In the genomic region with DNA sequence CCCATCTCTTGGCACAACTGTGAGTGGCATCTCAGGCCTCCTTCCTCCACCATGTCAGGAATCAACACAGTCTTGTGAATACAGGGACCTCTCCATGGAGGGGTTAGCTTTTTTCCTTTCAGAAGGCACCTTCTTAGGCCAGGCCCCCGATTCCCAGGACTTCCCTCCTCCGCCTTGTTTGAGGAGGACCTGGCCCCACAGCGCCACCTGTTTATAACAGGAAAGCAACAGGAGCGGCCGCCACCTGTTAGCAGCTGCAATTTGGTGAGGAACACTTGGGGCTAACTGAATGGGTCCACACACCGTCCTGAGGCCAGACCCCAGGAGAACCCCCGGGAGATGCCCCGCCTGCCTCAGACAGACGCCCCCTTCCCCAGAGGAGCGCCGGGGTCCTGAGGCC, we compare ENCODE assay signal across 1 cellular context.
A peak's percentile ranks its signal among the peaks of the same experiment; 100 is the strongest.
TF ChIP-seq lines count a peak whose summit lies in the region.

No MANE protein-coding gene starts in this region.

TF ChIP-seq in HepG2, 621 proteins besides CTCF, POLR2A, EP300 and RAD21 (continues in another document):
- TF ChIP-seq NFKBIZ (CRISPR knock-in tag; IDR thresholded peaks at IDR 0.05) (no peak), PLRG1 (conservative IDR thresholded peaks at IDR 0.05) (no peak), SPEN (CRISPR knock-in tag; IDR thresholded peaks at IDR 0.05; ENCODE audit: low read depth) (no peak), ZNF777 (CRISPR knock-in tag; IDR thresholded peaks at IDR 0.05) (no peak), POLR2G (IDR thresholded peaks at IDR 0.05; ENCODE audit: low read depth, low read length) (no peak), JDP2 (CRISPR knock-in tag; IDR thresholded peaks at IDR 0.05; ENCODE audit: borderline replicate concordance) (no peak), ZBTB20 (CRISPR knock-in tag; IDR thresholded peaks at IDR 0.05; ENCODE audit: borderline replicate concordance, low read depth) (no peak), HNF4A (CRISPR knock-in tag; IDR thresholded peaks at IDR 0.05) (no peak), CBX2 (IDR thresholded peaks at IDR 0.05; ENCODE audit: low read depth, low read length) (no peak), CBX2 (CRISPR knock-in tag; IDR thresholded peaks at IDR 0.05; ENCODE audit: low read depth) (no peak), ZNF446 (CRISPR knock-in tag; IDR thresholded peaks at IDR 0.05) (no peak), HOXA7 (CRISPR knock-in tag; IDR thresholded peaks at IDR 0.05) (no peak), SAP130 (CRISPR knock-in tag; IDR thresholded peaks at IDR 0.05; ENCODE audit: low read depth) (0 out of 2 replicates have a peak, but pooled peaks have one; percentile 18), STAG1 (CRISPR knock-in tag; IDR thresholded peaks at IDR 0.05) (peak; percentile 47), ZFP36L1 (CRISPR knock-in tag; IDR thresholded peaks at IDR 0.05) (no peak), FOXM1 (CRISPR knock-in tag; IDR thresholded peaks at IDR 0.05) (no peak), JARID2 (CRISPR knock-in tag; IDR thresholded peaks at IDR 0.05; ENCODE audit: insufficient replicate concordance) (no peak), KDM2A (CRISPR knock-in tag; IDR thresholded peaks at IDR 0.05; ENCODE audit: borderline replicate concordance, low read depth) (peak; percentile 37; the same call in 1 of the 2 replicates), ZNF263 (CRISPR knock-in tag; IDR thresholded peaks at IDR 0.05) (peak; percentile 53; the same call in 1 of the 2 replicates), ZNF253 (CRISPR knock-in tag; IDR thresholded peaks at IDR 0.05; ENCODE audit: borderline replicate concordance) (no peak), GATA4 (IDR thresholded peaks at IDR 0.05; ENCODE audit: borderline replicate concordance, low read depth) (no peak), FOXO1 (CRISPR knock-in tag; IDR thresholded peaks at IDR 0.05) (0 out of 2 replicates have a peak, but pooled peaks have one; percentile 16), TOE1 (CRISPR knock-in tag; IDR thresholded peaks at IDR 0.05) (no peak), IRX3 (CRISPR knock-in tag; IDR thresholded peaks at IDR 0.05; ENCODE audit: borderline replicate concordance, low read depth) (no peak), KDM5A (IDR thresholded peaks at IDR 0.05; ENCODE audit: borderline replicate concordance, low read length) (no peak), CEBPG (CRISPR knock-in tag; IDR thresholded peaks at IDR 0.05) (no peak), CEBPB (IDR thresholded peaks at IDR 0.05; ENCODE audit: borderline replicate concordance, low read depth, low read length) (no peak), GATAD2A (CRISPR knock-in tag; IDR thresholded peaks at IDR 0.05) (0 out of 2 replicates have a peak, but pooled peaks have one; percentile 21), ZFX (CRISPR knock-in tag; IDR thresholded peaks at IDR 0.05; ENCODE audit: low read depth) (0 out of 2 replicates have a peak, but pooled peaks have one; percentile 28)
- TF ChIP-seq, protein P1, sequence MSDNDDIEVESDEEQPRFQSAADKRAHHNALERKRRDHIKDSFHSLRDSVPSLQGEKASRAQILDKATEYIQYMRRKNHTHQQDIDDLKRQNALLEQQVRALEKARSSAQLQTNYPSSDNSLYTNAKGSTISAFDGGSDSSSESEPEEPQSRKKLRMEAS (IDR thresholded peaks at IDR 0.05): no peak
- TF ChIP-seq, protein P2, sequence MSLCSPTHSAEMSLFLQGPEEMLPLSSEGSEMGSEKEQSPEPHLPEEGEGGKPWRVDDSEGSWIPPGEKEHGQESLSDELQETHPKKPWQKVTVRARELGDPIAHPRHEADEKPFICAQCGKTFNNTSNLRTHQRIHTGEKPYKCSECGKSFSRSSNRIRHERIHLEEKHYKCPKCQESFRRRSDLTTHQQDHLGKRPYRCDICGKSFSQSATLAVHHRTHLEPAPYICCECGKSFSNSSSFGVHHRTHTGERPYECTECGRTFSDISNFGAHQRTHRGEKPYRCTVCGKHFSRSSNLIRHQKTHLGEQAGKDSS (CRISPR knock-in tag; IDR thresholded peaks at IDR 0.05; ENCODE audit: borderline replicate concordance, low read depth): no peak
- TF ChIP-seq, protein P3, sequence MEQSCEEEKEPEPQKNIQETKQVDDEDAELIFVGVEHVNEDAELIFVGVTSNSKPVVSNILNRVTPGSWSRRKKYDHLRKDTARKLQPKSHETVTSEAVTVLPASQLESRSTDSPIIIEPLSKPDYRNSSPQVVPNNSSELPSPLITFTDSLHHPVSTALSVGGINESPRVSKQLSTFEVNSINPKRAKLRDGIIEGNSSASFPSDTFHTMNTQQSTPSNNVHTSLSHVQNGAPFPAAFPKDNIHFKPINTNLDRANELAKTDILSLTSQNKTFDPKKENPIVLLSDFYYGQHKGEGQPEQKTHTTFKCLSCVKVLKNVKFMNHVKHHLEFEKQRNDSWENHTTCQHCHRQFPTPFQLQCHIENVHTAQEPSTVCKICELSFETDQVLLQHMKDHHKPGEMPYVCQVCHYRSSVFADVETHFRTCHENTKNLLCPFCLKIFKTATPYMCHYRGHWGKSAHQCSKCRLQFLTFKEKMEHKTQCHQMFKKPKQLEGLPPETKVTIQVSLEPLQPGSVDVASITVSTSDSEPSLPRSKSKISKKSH (CRISPR knock-in tag; IDR thresholded peaks at IDR 0.05; ENCODE audit: borderline replicate concordance): no peak
- TF ChIP-seq, protein P4, sequence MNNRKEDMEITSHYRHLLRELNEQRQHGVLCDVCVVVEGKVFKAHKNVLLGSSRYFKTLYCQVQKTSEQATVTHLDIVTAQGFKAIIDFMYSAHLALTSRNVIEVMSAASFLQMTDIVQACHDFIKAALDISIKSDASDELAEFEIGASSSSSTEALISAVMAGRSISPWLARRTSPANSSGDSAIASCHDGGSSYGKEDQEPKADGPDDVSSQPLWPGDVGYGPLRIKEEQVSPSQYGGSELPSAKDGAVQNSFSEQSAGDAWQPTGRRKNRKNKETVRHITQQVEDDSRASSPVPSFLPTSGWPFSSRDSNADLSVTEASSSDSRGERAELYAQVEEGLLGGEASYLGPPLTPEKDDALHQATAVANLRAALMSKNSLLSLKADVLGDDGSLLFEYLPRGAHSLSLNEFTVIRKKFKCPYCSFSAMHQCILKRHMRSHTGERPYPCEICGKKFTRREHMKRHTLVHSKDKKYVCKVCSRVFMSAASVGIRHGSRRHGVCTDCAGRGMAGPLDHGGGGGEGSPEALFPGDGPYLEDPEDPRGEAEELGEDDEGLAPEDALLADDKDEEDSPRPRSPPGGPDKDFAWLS (CRISPR knock-in tag; IDR thresholded peaks at IDR 0.05; ENCODE audit: borderline replicate concordance): no peak
- TF ChIP-seq, protein P5, sequence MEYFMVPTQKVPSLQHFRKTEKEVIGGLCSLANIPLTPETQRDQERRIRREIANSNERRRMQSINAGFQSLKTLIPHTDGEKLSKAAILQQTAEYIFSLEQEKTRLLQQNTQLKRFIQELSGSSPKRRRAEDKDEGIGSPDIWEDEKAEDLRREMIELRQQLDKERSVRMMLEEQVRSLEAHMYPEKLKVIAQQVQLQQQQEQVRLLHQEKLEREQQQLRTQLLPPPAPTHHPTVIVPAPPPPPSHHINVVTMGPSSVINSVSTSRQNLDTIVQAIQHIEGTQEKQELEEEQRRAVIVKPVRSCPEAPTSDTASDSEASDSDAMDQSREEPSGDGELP (IDR thresholded peaks at IDR 0.05; ENCODE audit: borderline replicate concordance, low read depth): 0 out of 2 replicates have a peak, but pooled peaks have one; percentile 16
- TF ChIP-seq, protein P6, sequence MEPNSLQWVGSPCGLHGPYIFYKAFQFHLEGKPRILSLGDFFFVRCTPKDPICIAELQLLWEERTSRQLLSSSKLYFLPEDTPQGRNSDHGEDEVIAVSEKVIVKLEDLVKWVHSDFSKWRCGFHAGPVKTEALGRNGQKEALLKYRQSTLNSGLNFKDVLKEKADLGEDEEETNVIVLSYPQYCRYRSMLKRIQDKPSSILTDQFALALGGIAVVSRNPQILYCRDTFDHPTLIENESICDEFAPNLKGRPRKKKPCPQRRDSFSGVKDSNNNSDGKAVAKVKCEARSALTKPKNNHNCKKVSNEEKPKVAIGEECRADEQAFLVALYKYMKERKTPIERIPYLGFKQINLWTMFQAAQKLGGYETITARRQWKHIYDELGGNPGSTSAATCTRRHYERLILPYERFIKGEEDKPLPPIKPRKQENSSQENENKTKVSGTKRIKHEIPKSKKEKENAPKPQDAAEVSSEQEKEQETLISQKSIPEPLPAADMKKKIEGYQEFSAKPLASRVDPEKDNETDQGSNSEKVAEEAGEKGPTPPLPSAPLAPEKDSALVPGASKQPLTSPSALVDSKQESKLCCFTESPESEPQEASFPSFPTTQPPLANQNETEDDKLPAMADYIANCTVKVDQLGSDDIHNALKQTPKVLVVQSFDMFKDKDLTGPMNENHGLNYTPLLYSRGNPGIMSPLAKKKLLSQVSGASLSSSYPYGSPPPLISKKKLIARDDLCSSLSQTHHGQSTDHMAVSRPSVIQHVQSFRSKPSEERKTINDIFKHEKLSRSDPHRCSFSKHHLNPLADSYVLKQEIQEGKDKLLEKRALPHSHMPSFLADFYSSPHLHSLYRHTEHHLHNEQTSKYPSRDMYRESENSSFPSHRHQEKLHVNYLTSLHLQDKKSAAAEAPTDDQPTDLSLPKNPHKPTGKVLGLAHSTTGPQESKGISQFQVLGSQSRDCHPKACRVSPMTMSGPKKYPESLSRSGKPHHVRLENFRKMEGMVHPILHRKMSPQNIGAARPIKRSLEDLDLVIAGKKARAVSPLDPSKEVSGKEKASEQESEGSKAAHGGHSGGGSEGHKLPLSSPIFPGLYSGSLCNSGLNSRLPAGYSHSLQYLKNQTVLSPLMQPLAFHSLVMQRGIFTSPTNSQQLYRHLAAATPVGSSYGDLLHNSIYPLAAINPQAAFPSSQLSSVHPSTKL (CRISPR knock-in tag; IDR thresholded peaks at IDR 0.05): no peak
- TF ChIP-seq, protein P7, sequence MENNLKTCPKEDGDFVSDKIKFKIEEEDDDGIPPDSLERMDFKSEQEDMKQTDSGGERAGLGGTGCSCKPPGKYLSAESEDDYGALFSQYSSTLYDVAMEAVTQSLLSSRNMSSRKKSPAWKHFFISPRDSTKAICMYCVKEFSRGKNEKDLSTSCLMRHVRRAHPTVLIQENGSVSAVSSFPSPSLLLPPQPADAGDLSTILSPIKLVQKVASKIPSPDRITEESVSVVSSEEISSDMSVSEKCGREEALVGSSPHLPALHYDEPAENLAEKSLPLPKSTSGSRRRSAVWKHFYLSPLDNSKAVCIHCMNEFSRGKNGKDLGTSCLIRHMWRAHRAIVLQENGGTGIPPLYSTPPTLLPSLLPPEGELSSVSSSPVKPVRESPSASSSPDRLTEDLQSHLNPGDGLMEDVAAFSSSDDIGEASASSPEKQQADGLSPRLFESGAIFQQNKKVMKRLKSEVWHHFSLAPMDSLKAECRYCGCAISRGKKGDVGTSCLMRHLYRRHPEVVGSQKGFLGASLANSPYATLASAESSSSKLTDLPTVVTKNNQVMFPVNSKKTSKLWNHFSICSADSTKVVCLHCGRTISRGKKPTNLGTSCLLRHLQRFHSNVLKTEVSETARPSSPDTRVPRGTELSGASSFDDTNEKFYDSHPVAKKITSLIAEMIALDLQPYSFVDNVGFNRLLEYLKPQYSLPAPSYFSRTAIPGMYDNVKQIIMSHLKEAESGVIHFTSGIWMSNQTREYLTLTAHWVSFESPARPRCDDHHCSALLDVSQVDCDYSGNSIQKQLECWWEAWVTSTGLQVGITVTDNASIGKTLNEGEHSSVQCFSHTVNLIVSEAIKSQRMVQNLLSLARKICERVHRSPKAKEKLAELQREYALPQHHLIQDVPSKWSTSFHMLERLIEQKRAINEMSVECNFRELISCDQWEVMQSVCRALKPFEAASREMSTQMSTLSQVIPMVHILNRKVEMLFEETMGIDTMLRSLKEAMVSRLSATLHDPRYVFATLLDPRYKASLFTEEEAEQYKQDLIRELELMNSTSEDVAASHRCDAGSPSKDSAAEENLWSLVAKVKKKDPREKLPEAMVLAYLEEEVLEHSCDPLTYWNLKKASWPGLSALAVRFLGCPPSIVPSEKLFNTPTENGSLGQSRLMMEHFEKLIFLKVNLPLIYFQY (CRISPR knock-in tag; IDR thresholded peaks at IDR 0.05; ENCODE audit: borderline replicate concordance): no peak
- TF ChIP-seq, protein P8, sequence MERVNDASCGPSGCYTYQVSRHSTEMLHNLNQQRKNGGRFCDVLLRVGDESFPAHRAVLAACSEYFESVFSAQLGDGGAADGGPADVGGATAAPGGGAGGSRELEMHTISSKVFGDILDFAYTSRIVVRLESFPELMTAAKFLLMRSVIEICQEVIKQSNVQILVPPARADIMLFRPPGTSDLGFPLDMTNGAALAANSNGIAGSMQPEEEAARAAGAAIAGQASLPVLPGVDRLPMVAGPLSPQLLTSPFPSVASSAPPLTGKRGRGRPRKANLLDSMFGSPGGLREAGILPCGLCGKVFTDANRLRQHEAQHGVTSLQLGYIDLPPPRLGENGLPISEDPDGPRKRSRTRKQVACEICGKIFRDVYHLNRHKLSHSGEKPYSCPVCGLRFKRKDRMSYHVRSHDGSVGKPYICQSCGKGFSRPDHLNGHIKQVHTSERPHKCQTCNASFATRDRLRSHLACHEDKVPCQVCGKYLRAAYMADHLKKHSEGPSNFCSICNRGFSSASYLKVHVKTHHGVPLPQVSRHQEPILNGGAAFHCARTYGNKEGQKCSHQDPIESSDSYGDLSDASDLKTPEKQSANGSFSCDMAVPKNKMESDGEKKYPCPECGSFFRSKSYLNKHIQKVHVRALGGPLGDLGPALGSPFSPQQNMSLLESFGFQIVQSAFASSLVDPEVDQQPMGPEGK (CRISPR knock-in tag; IDR thresholded peaks at IDR 0.05): peak; percentile 39; the same call in 1 of the 2 replicates
- TF ChIP-seq, protein P9, sequence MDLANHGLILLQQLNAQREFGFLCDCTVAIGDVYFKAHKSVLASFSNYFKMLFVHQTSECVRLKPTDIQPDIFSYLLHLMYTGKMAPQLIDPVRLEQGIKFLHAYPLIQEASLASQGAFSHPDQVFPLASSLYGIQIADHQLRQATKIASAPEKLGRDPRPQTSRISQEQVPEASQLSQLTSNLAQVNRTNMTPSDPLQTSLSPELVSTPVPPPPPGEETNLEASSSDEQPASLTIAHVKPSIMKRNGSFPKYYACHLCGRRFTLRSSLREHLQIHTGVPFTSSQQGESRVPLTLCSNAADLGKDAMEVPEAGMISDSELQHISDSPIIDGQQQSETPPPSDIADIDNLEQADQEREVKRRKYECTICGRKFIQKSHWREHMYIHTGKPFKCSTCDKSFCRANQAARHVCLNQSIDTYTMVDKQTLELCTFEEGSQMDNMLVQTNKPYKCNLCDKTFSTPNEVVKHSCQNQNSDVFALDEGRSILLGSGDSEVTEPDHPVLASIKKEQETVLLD (CRISPR knock-in tag; IDR thresholded peaks at IDR 0.05; ENCODE audit: low read depth): no peak
